8 cellular contexts compared by ENCODE assay signal in the genomic region with DNA sequence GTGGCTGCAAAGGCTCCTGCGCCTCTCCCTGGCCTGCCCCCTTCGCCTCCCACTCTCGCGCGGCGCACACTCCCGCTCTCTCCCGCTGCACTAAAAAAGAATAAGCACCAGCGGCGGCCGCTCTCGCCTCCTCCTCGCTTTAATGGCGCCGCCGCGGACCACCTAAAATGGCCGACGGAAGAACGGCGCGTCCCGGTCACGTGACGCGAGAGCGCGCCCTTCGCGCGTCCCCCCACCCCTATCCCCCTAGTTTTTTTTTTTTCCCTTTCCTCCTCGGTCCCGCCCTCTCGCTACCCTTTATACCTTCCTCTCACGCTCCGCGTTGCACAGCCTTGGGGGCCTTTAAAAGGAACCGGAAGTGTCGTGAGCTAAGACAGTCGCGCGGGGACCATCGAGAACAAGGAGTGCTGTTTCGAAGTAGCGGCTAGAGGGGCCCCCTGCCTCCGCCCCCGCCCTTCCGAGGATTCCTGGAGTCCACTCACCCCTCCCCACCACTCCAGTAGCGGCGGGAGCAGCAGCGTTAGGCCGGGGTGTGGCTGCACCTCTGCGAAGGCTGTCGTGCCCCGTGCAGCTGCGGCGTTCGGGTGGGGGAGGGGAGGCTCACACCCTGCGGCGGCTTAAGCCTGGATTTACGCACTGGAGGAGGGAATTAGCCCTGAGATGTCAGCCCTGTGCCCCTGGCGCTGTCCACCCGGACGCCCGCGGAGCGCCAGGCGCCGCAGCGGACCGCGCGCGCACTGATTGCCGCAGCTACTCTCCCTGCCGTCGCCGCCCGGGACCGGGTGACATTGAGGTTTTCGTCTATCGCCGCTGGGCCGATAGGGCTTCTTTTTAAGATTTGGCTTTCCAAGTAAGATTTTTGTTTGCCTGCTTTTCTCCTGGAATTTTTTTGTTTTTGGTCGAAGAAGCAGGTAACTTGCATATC. TPM values are rescaled to one million over a fixed set of nuclear protein-coding genes. Genes with fewer than 3 reads are reported as not detected.
A peak's percentile ranks its signal among the peaks of the same experiment; 100 is the strongest.
DNase-seq lines count a peak whose midpoint lies in the region; ATAC-seq and TF ChIP-seq lines count a peak whose summit lies in the region.

A gene with protein sequence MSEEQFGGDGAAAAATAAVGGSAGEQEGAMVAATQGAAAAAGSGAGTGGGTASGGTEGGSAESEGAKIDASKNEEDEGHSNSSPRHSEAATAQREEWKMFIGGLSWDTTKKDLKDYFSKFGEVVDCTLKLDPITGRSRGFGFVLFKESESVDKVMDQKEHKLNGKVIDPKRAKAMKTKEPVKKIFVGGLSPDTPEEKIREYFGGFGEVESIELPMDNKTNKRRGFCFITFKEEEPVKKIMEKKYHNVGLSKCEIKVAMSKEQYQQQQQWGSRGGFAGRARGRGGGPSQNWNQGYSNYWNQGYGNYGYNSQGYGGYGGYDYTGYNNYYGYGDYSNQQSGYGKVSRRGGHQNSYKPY (minus strand): TSS at position 176 of the 925 bp plus-strand sequence. CDS start 313 bp downstream, outside the sequence.

- no peaks in the 10 kb centered on the region for H3K9me3 Mint-ChIP-seq in IgD-negative memory B cell

- H3K9me3 ChIP-seq in mononuclear cell (ENCODE audit: low read depth, low read length): no peaks in the 10 kb centered on the region

- peaks cover 51% of the 10 kb centered on the region for H3K4me1 ChIP-seq in mononuclear cell (ENCODE audit: insufficient read depth, low read length)

- H3K4me3 Mint-ChIP-seq in IgD-negative memory B cell: peak within 1 kb of the TSS; percentile 90 to 100 (median 99)

- H3K27ac Mint-ChIP-seq in IgD-negative memory B cell: peak within 1 kb of the TSS; percentile 93 to 100 (median 100)

- H3K27me3 ChIP-seq in mononuclear cell (ENCODE audit: insufficient read depth, low read length): no peaks in the 10 kb centered on the region

- peaks cover 5% of the 10 kb centered on the region for H3K36me3 Mint-ChIP-seq in IgD-negative memory B cell

- no peak for TF ChIP-seq CTCF in epithelial cell of esophagus (IDR thresholded peaks at IDR 0.05; ENCODE audit: insufficient read depth, low read depth, low read length, missing control alignments)

- peaks cover 36 to 53% (median 37%) of the 10 kb centered on the region in 3 donors for H3K4me1 Mint-ChIP-seq in IgD-negative memory B cell

- peak; percentile 97 for DNase-seq in DMS 273 treated with DMSO at 0.1 percent for 48 hours (lab: John Stamatoyannopoulos, UW)
- DNase-seq in OCI-M2 (lab: John Stamatoyannopoulos, UW; ENCODE audit: unreplicated experiment): peak; percentile 61
- DNase-seq in activated T-cell treated with anti-CD3 and anti-CD28 coated beads for 4 hours: peak; percentile 84
- DNase-seq in epithelial cell of esophagus (ENCODE audit: low read depth): peak; percentile 100
- peak; percentile 69 to 85 for DNase-seq in stimulated activated CD8-positive, alpha-beta memory T cell treated with anti-CD3 and anti-CD28 coated beads, Interleukin-4, amount 100 ng/mL, for 1 hour (ENCODE audit: low read depth in 2 of 2, low spot score in 1 of 2)

- H3K4me3 ChIP-seq in epithelial cell of esophagus (ENCODE audit: low read length) (peak within 1 kb of the TSS; percentile 94), mononuclear cell (ENCODE audit: low read length) (peak within 1 kb of the TSS; percentile 99)

- ATAC-seq in GM21529 (IDR thresholded peaks at IDR 0.05; ENCODE audit: unreplicated experiment): peak; percentile 94

- H3K27me3 Mint-ChIP-seq in IgD-negative memory B cell: peaks cover 1% of the 10 kb centered on the region

RNA-seq across cellular contexts. Expression of the gene that starts here (rescaled TPM):
- 233 TPM for polyA plus RNA-seq in IgD-negative memory B cell
- total RNA-seq in mononuclear cell: 86.4 TPM

Comparison
In these comparisons a context has a peak if more than half of its experiments do, and no peak if none do; other contexts are left out.
1. Peak in every context shown above with its lines: DNase-seq, ATAC-seq and H3K4me3 ChIP-seq.